ENCODE assay signal across 8 cellular contexts in the genomic region with DNA sequence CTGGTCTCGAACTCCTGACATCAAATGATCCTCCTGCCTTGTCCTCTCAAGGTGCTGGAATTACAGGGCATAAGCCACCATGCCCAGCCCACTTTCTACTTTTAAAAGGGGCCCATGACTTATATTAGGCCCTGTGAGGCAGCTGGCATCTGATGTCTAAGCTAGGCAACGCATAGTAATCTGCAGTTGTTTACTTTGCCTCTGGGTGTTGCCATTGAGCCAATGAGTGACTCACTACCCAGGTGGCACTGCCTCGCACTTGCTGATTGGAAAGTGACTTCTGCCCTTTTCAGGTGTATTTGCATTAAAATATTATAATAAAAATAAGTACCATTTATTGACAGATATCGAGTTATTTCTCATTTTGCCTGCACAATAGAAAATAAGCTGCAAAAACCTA.
DNase-seq lines count a peak whose midpoint lies in the region; ATAC-seq and TF ChIP-seq lines count a peak whose summit lies in the region.

No MANE protein-coding gene starts in this region.

- ATAC-seq in HG02610 (IDR thresholded peaks at IDR 0.05; ENCODE audit: unreplicated experiment), result no peak

- no peaks in the 10 kb centered on the region for H3K27me3 ChIP-seq in GM06990 (replicated peaks; ENCODE audit: control insufficient read depth, insufficient read depth, low read length)
- no peaks in the 10 kb centered on the region for H3K27me3 ChIP-seq in effector memory CD4-positive, alpha-beta T cell (replicated peaks; ENCODE audit: control insufficient read depth, insufficient read depth, low read length, poor library complexity, severe bottlenecking)

- no peaks in the 10 kb centered on the region for H3K9me3 ChIP-seq in effector memory CD4-positive, alpha-beta T cell (ENCODE audit: control insufficient read depth, low read length)

- peaks cover 2% of the 10 kb centered on the region for H3K4me1 ChIP-seq in effector memory CD4-positive, alpha-beta T cell (ENCODE audit: control insufficient read depth, insufficient read depth, low read length, poor library complexity, severe bottlenecking)

- H3K36me3 ChIP-seq in GM06990 (ENCODE audit: control insufficient read depth, insufficient read depth, low read length), result no peaks in the 10 kb centered on the region
- H3K36me3 ChIP-seq in effector memory CD4-positive, alpha-beta T cell (ENCODE audit: control insufficient read depth, insufficient read depth, low read length), result no peaks in the 10 kb centered on the region

- TF ChIP-seq CTCF in 22Rv1 (IDR thresholded peaks at IDR 0.05), result peak; percentile 81
- TF ChIP-seq CTCF in GM06990 (IDR thresholded peaks at IDR 0.05; ENCODE audit: insufficient read depth, low read length, poor library complexity, severe bottlenecking), result peak; percentile 62
- TF ChIP-seq CTCF in VCaP (conservative IDR thresholded peaks at IDR 0.05), result peak; percentile 27

- no peak overlapping the region for H3K4me3 ChIP-seq in GM06990 (replicated peaks; ENCODE audit: low read depth, low read length)
- H3K4me3 ChIP-seq in effector memory CD4-positive, alpha-beta T cell (ENCODE audit: insufficient read depth, low read depth, low read length, poor library complexity, severe bottlenecking), result no peak overlapping the region

- DNase-seq in GM06990 (ENCODE audit: extremely low read depth, insufficient read length) (no peak), HT1080 (ENCODE audit: low read depth) (peak; percentile 50), lung microvascular endothelial cell (ENCODE audit: low read depth in 2 of 2) (peak; percentile 41 to 47)
- DNase-seq in activated effector memory CD4-positive, alpha-beta T cell treated with anti-CD3 and anti-CD28 coated beads, Interleukin-2, amount 50 U/mL, for 16 hours, result no peak
- DNase-seq in effector memory CD4-positive, alpha-beta T cell, result no peak

- no peak overlapping the region for H3K27ac ChIP-seq in 22Rv1
- H3K27ac ChIP-seq in VCaP, result no peak overlapping the region
- no peak overlapping the region for H3K27ac ChIP-seq in effector memory CD4-positive, alpha-beta T cell (ENCODE audit: insufficient read depth, low read length, poor library complexity, severe bottlenecking)

Comparison
In these comparisons a context has a peak if more than half of its experiments do, and no peak if none do; other contexts are left out.
1. CTCF ChIP-seq: peak in every context shown above with its lines; median percentile 81 in 22Rv1; 62 in GM06990; 27 in VCaP.
2. DNase-seq: peak in HT1080 (single experiment) and lung microvascular endothelial cell (2 of 2); none in GM06990 (single experiment), activated effector memory CD4-positive, alpha-beta T cell treated with anti-CD3 and anti-CD28 coated beads, Interleukin-2, amount 50 U/mL, for 16 hours (single experiment) and effector memory CD4-positive, alpha-beta T cell (0 of 3).